8 cellular contexts compared by ENCODE assay signal in genomic region chr6:26033942-26034354, GRCh38. TPM values are rescaled to one million over a fixed set of nuclear protein-coding genes. Genes with fewer than 3 reads are reported as not detected.
DNase-seq lines count a peak whose midpoint lies in the region; TF ChIP-seq lines count a peak whose summit lies in the region.

No MANE protein-coding gene starts in this region.

- H3K9me3 Mint-ChIP-seq in activated naive CD8-positive, alpha-beta T cell (ENCODE audit: low read depth), result no peaks in the 10 kb centered on the region

- H3K27ac Mint-ChIP-seq in activated naive CD8-positive, alpha-beta T cell, result peak overlapping the region; percentile 96

- no peaks in the 10 kb centered on the region for H3K27me3 Mint-ChIP-seq in activated naive CD8-positive, alpha-beta T cell

- H3K4me2 ChIP-seq in smooth muscle cell, result peak overlapping the region; percentile 90

- no peak for TF ChIP-seq CTCF in smooth muscle cell (IDR thresholded peaks at IDR 0.05; ENCODE audit: borderline replicate concordance, insufficient read depth, poor library complexity, severe bottlenecking)

- H3K27me3 ChIP-seq in iPS-15b (ENCODE audit: control insufficient read depth, insufficient read depth, low read length) (no peaks in the 10 kb centered on the region), smooth muscle cell (ENCODE audit: low read depth) (no peaks in the 10 kb centered on the region)

- peaks cover 7% of the 10 kb centered on the region for H3F3A ChIP-seq in smooth muscle cell (ENCODE audit: low read depth)

- no peaks in the 10 kb centered on the region for H4K20me1 ChIP-seq in smooth muscle cell (ENCODE audit: low read depth)

- H3K4me3 ChIP-seq in iPS-15b (ENCODE audit: low read depth, low read length) (peak overlapping the region; percentile 67), smooth muscle cell (peak overlapping the region; percentile 64)

- no peaks in the 10 kb centered on the region for H3K79me2 ChIP-seq in smooth muscle cell (ENCODE audit: low read depth)

- H3K9ac ChIP-seq in iPS-15b (ENCODE audit: low read depth, low read length) (peak overlapping the region; percentile 74), smooth muscle cell (ENCODE audit: low read depth) (peak overlapping the region; percentile 6)

- DNase-seq in SIG-M5 treated with dmso at 0.1 percent for 504 hours (lab: John Stamatoyannopoulos, UW; ENCODE audit: unreplicated experiment) (peak; percentile 41), SIG-M5 (lab: John Stamatoyannopoulos, UW) (no peak), smooth muscle cell (lab: John Stamatoyannopoulos, UW; ENCODE audit: unreplicated experiment) (no peak), AG08395 (ENCODE audit: low spot score) (no peak), NCI-H1930 (lab: John Stamatoyannopoulos, UW) (no peak), NCI-H1436 treated with DMSO at 0.1 percent for 48 hours (lab: John Stamatoyannopoulos, UW) (no peak)

- 6% methylated on average over 19 of the region's 19 CpGs for WGBS in smooth muscle cell (ENCODE audit: low lambda C conversion rate)

- H3K36me3 ChIP-seq in iPS-15b (ENCODE audit: control insufficient read depth, insufficient read depth, low read length), result no peaks in the 10 kb centered on the region
- no peaks in the 10 kb centered on the region for H3K36me3 ChIP-seq in smooth muscle cell (ENCODE audit: low read depth)

- peaks cover 2% of the 10 kb centered on the region for H3K36me3 Mint-ChIP-seq in activated naive CD8-positive, alpha-beta T cell

- peaks cover 36% of the 10 kb centered on the region for H3K4me1 Mint-ChIP-seq in activated naive CD8-positive, alpha-beta T cell (ENCODE audit: low read depth)

- H3K9me3 ChIP-seq in iPS-15b (ENCODE audit: control insufficient read depth, insufficient read depth, low read length), result no peaks in the 10 kb centered on the region
- H3K9me3 ChIP-seq in smooth muscle cell (replicated peaks; ENCODE audit: low read depth), result no peaks in the 10 kb centered on the region

- peak overlapping the region; percentile 80 for H3K27ac ChIP-seq in smooth muscle cell (ENCODE audit: low read depth)

- peak overlapping the region; percentile 93 for H3K4me3 Mint-ChIP-seq in activated naive CD8-positive, alpha-beta T cell

- H3K4me1 ChIP-seq in iPS-15b (ENCODE audit: control insufficient read depth, insufficient read depth, low read length) (peaks cover 14% of the 10 kb centered on the region), smooth muscle cell (ENCODE audit: low read depth) (peaks cover 24% of the 10 kb centered on the region)

- H2AFZ ChIP-seq in smooth muscle cell (ENCODE audit: low read depth), result peak overlapping the region; percentile 62

RNA-seq across cellular contexts. Expression of gene HFE, which starts 53.3 kb away (rescaled TPM):
- total RNA-seq in smooth muscle cell, result 4.9 and 5.5 TPM in 2 replicates
- 2.1 and 7.5 TPM in 2 replicates for polyA plus RNA-seq in smooth muscle cell
